Comparison of ENCODE assay signal across 8 cellular contexts in the genomic region with DNA sequence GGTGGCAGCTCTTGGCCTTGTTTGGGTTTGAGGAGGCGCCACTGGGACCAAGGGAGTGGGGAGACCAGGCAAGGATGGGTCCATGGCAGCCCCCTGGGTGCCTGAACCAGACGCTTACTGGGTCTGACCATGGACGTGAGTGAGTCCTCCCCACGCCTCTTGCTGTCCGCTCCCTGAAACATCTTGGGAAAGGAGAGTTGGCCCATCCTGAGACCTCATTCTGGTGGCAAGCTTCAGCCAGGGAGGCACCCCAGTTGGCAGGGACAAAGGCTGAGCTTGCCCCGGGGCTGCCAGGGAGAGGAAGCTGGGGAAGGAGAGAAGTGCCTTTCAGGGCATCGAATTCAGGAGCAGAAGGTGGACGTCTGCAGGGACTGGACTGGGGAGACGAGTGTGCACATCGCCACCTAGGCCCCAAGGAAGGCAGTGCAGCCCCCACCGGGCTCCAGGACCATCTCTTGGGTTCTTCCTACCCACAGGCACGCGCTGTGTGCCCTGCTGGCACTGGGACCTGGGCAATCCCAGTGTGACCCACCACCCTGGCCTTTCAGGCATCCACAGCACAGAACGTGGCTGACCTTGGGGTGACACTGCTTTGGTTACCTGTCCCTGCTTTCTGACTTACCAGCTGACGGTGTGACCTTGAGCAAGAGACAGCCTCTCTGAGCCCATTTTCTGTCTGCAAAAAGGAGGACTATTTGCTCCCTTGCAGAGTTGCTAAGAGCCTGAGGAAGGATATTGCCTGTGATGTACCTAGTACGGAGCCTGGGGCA.
DNase-seq lines count a peak whose midpoint lies in the region; ATAC-seq, FAIRE-seq and TF ChIP-seq lines count a peak whose summit lies in the region.

No MANE protein-coding gene starts in this region.

- H3K4me1 ChIP-seq in kidney (ENCODE audit: control insufficient read depth in 1 of 2, insufficient read depth in 1 of 2, low read depth in 1 of 2, low read length in 2 of 2) = no peaks in the 10 kb centered on the region

- no peak overlapping the region for H3K9ac ChIP-seq in kidney (ENCODE audit: low read length in 2 of 2)

- H3K4me3 Mint-ChIP-seq in T-helper 17 cell = no peak overlapping the region
- no peak overlapping the region for H3K4me3 Mint-ChIP-seq in T-helper 2 cell treated with Interferon-gamma antibody and Interleukin-4, amounts not matched to agents 5 μg/mL and 100 μg/mL, for 36 hours

- TF ChIP-seq CTCF in LNCaP clone FGC (IDR thresholded peaks at IDR 0.05; ENCODE audit: control insufficient read depth, extremely low read depth, insufficient read depth) (peak; percentile 65), brain microvascular endothelial cell (IDR thresholded peaks at IDR 0.05; ENCODE audit: low read depth, low read length, missing control alignments) (peak; percentile 94), kidney (IDR thresholded peaks at IDR 0.05; ENCODE audit: borderline replicate concordance, extremely low read depth, insufficient read depth) (peak; percentile 72)

- FAIRE-seq in kidney (lab: Jason Lieb, UNC) = no peak

- no peak overlapping the region for H3K27ac Mint-ChIP-seq in T-helper 17 cell
- H3K27ac Mint-ChIP-seq in T-helper 2 cell treated with Interferon-gamma antibody and Interleukin-4, amounts not matched to agents 5 μg/mL and 100 μg/mL, for 36 hours = no peak overlapping the region

- intact Hi-C loops in kidney (cut with DNase I) = no loop called here

- H3K27me3 Mint-ChIP-seq in T-helper 17 cell = peaks cover 35% of the 10 kb centered on the region
- peaks cover 8% of the 10 kb centered on the region for H3K27me3 Mint-ChIP-seq in T-helper 2 cell treated with Interferon-gamma antibody and Interleukin-4, amounts not matched to agents 5 μg/mL and 100 μg/mL, for 36 hours (ENCODE audit: low read depth)

- H3K4me3 ChIP-seq in LNCaP clone FGC (ENCODE audit: low read depth, low read length) = no peak overlapping the region
- H3K4me3 ChIP-seq in brain microvascular endothelial cell (ENCODE audit: low read depth, low read length) = no peak overlapping the region
- H3K4me3 ChIP-seq in kidney (ENCODE audit: low read length in 2 of 2) = no peak overlapping the region

- H3K36me3 Mint-ChIP-seq in T-helper 17 cell (ENCODE audit: low read depth) = no peaks in the 10 kb centered on the region
- H3K36me3 Mint-ChIP-seq in T-helper 2 cell treated with Interferon-gamma antibody and Interleukin-4, amounts not matched to agents 5 μg/mL and 100 μg/mL, for 36 hours (ENCODE audit: low read depth) = no peaks in the 10 kb centered on the region

- H3K9me3 Mint-ChIP-seq in T-helper 2 cell treated with Interferon-gamma antibody and Interleukin-4, amounts not matched to agents 5 μg/mL and 100 μg/mL, for 36 hours = no peaks in the 10 kb centered on the region

- H3K27me3 ChIP-seq in brain microvascular endothelial cell (replicated peaks) = peaks cover 6% of the 10 kb centered on the region

- ATAC-seq in T-helper 17 cell = peak; percentile 53

- H3K4me1 Mint-ChIP-seq in T-helper 17 cell = no peaks in the 10 kb centered on the region
- H3K4me1 Mint-ChIP-seq in T-helper 2 cell treated with Interferon-gamma antibody and Interleukin-4, amounts not matched to agents 5 μg/mL and 100 μg/mL, for 36 hours (ENCODE audit: low read depth) = no peaks in the 10 kb centered on the region

- H3K27ac ChIP-seq in brain microvascular endothelial cell (no peak overlapping the region), kidney (ENCODE audit: low read depth in 2 of 2, low read length in 2 of 2) (no peak overlapping the region)

- in situ Hi-C loops in brain microvascular endothelial cell (cut with HindIII; ENCODE audit: low pct_ligation_motif_present, low sequenced_read_pairs) = no loop called here

- H3K9me3 ChIP-seq in T-helper 17 cell (ENCODE audit: control insufficient read depth, low read length, poor library complexity, severe bottlenecking) (no peaks in the 10 kb centered on the region), kidney (ENCODE audit: control insufficient read depth in 1 of 2, low read length in 2 of 2) (no peaks in the 10 kb centered on the region)

- DNase-seq in Daoy (ENCODE audit: low read depth) (peak; percentile 69), LNCaP clone FGC (ENCODE audit: low read depth) (no peak), T-helper 17 cell (peak in 1 of 3 donors; percentile 14), brain microvascular endothelial cell (peak; percentile 60), kidney (peak; percentile 83)
- peak; percentile 42 to 52 for DNase-seq in stimulated activated CD4-positive, alpha-beta T cell treated with anti-CD3 and anti-CD28 coated beads, Interleukin-2, amount 100 ng/mL, for 48 hours
- DNase-seq in stimulated activated naive CD4-positive, alpha-beta T cell treated with Interleukin-2 at 50 U/mL for 16 hours (lab: John Stamatoyannopoulos, UW) = no peak
- no peak for DNase-seq in T-helper 2 cell treated with Interferon-gamma antibody and Interleukin-4, amounts not matched to agents 5 μg/mL and 100 μg/mL, for 36 hours (ENCODE audit: low spot score)

- H3K36me3 ChIP-seq in brain microvascular endothelial cell (replicated peaks) (no peaks in the 10 kb centered on the region), kidney (ENCODE audit: control insufficient read depth in 1 of 2, insufficient read depth in 2 of 2, low read length in 2 of 2) (no peaks in the 10 kb centered on the region)

Comparison
In these comparisons a context has a peak if more than half of its experiments do, and no peak if none do; other contexts are left out.
1. DNase-seq: peak in Daoy (single experiment), brain microvascular endothelial cell (single experiment), kidney (single experiment) and stimulated activated CD4-positive, alpha-beta T cell treated with anti-CD3 and anti-CD28 coated beads, Interleukin-2, amount 100 ng/mL, for 48 hours (2 of 2); none in LNCaP clone FGC (single experiment), stimulated activated naive CD4-positive, alpha-beta T cell treated with Interleukin-2 at 50 U/mL for 16 hours (single experiment) and T-helper 2 cell treated with Interferon-gamma antibody and Interleukin-4, amounts not matched to agents 5 μg/mL and 100 μg/mL, for 36 hours (single experiment).
2. Peak in every context shown above with its lines, with median percentiles within 50 percentile points of each other: CTCF ChIP-seq.